6 cellular contexts compared by ENCODE assay signal in the genomic region with DNA sequence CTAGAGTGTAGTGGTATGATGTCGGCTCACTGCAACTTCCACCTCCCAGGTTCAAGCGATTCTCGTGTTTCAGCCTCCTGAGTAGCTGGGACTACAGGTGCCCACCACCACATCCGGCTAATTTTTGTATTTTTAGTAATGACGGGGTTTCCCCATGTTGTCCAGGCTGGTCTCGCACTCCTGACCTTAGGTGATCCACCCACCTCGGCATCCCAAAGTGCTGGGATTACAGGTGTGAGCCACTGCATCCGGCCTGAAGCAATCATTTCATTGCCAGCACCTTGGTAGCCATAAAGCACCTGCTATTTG.
DNase-seq lines count a peak whose midpoint lies in the region; ATAC-seq and TF ChIP-seq lines count a peak whose summit lies in the region.
"Not testable (repeated sequence)": the region's sequence is repeated elsewhere in the genome, so short reads cannot be mapped to it uniquely, and the experiment has no call there.

No MANE protein-coding gene starts in this region.

- peak overlapping the region; percentile 60 for H3K27ac ChIP-seq in CD4-positive, CD25-positive, alpha-beta regulatory T cell (ENCODE audit: insufficient read depth, low read length, poor library complexity, severe bottlenecking)
- peak overlapping the region; percentile 84 for H3K27ac ChIP-seq in WERI-Rb-1

- ATAC-seq in CD4-positive, CD25-positive, alpha-beta regulatory T cell (ENCODE audit: low read depth in 2 of 2); activated T-helper 17 cell treated with anti-CD3 and anti-CD28 coated beads, Interleukin-2, amount 50 U/mL, for 72 hours (replicated peaks); stimulated activated effector memory CD8-positive, alpha-beta T cell treated with anti-CD3 and anti-CD28 coated beads, Interleukin-12 subunit alpha, Interleukin-12 subunit beta, amount 100 ng/mL, for 72 hours: not testable (repeated sequence)
- ATAC-seq in GM21526 (IDR thresholded peaks at IDR 0.05; ENCODE audit: low FRiP score, unreplicated experiment): peak; percentile 5
- ATAC-seq in HG03565 (IDR thresholded peaks at IDR 0.05; ENCODE audit: unreplicated experiment): peak; percentile 11

- peaks cover 2 to 14% (median 10%) of the 10 kb centered on the region in 7 donors for H3K9me3 Mint-ChIP-seq in CD4-positive, CD25-positive, alpha-beta regulatory T cell
- not testable (repeated sequence) for H3K9me3 Mint-ChIP-seq in activated T-helper 17 cell treated with anti-CD3 and anti-CD28 coated beads, Interleukin-2, amount 50 U/mL, for 72 hours; stimulated activated effector memory CD8-positive, alpha-beta T cell treated with anti-CD3 and anti-CD28 coated beads, Interleukin-12 subunit alpha, Interleukin-12 subunit beta, amount 100 ng/mL, for 72 hours

- not testable (repeated sequence) for H3K4me1 ChIP-seq in CD4-positive, CD25-positive, alpha-beta regulatory T cell (ENCODE audit: control insufficient read depth, insufficient read depth, low read length, poor library complexity, severe bottlenecking)

- not testable (repeated sequence) for H3K36me3 Mint-ChIP-seq in CD4-positive, CD25-positive, alpha-beta regulatory T cell; activated T-helper 17 cell treated with anti-CD3 and anti-CD28 coated beads, Interleukin-2, amount 50 U/mL, for 72 hours (ENCODE audit: low read depth); stimulated activated effector memory CD8-positive, alpha-beta T cell treated with anti-CD3 and anti-CD28 coated beads, Interleukin-12 subunit alpha, Interleukin-12 subunit beta, amount 100 ng/mL, for 72 hours

- not testable (repeated sequence) for H3K4me3 ChIP-seq in CD4-positive, CD25-positive, alpha-beta regulatory T cell (ENCODE audit: low read depth, low read length); WERI-Rb-1 (ENCODE audit: low read depth, low read length)

- H3K4me3 Mint-ChIP-seq in CD4-positive, CD25-positive, alpha-beta regulatory T cell: peak overlapping the region in 1 of 4 donors; percentile 8
- not testable (repeated sequence) for H3K4me3 Mint-ChIP-seq in activated T-helper 17 cell treated with anti-CD3 and anti-CD28 coated beads, Interleukin-2, amount 50 U/mL, for 72 hours; stimulated activated effector memory CD8-positive, alpha-beta T cell treated with anti-CD3 and anti-CD28 coated beads, Interleukin-12 subunit alpha, Interleukin-12 subunit beta, amount 100 ng/mL, for 72 hours

- not testable (repeated sequence) for H3K27me3 ChIP-seq in CD4-positive, CD25-positive, alpha-beta regulatory T cell (ENCODE audit: control insufficient read depth, insufficient read depth, low read length); WERI-Rb-1 (ENCODE audit: insufficient read depth, low read depth, severe bottlenecking)

- H3K9me3 ChIP-seq in CD4-positive, CD25-positive, alpha-beta regulatory T cell (ENCODE audit: control insufficient read depth in 2 of 2, low read length in 2 of 2); WERI-Rb-1 (ENCODE audit: severe bottlenecking): not testable (repeated sequence)

- H3K27ac Mint-ChIP-seq in CD4-positive, CD25-positive, alpha-beta regulatory T cell: not testable (repeated sequence)
- peak overlapping the region; percentile 92 for H3K27ac Mint-ChIP-seq in activated T-helper 17 cell treated with anti-CD3 and anti-CD28 coated beads, Interleukin-2, amount 50 U/mL, for 72 hours
- peak overlapping the region; percentile 36 for H3K27ac Mint-ChIP-seq in stimulated activated effector memory CD8-positive, alpha-beta T cell treated with anti-CD3 and anti-CD28 coated beads, Interleukin-12 subunit alpha, Interleukin-12 subunit beta, amount 100 ng/mL, for 72 hours

- not testable (repeated sequence) for H3K27me3 Mint-ChIP-seq in CD4-positive, CD25-positive, alpha-beta regulatory T cell
- H3K27me3 Mint-ChIP-seq in activated T-helper 17 cell treated with anti-CD3 and anti-CD28 coated beads, Interleukin-2, amount 50 U/mL, for 72 hours: peaks cover 34% of the 10 kb centered on the region

- H3K4me1 Mint-ChIP-seq in CD4-positive, CD25-positive, alpha-beta regulatory T cell: peaks cover 0 to 21% (median 7%) of the 10 kb centered on the region in 4 donors
- H3K4me1 Mint-ChIP-seq in activated T-helper 17 cell treated with anti-CD3 and anti-CD28 coated beads, Interleukin-2, amount 50 U/mL, for 72 hours: not testable (repeated sequence)
- peaks cover 24% of the 10 kb centered on the region for H3K4me1 Mint-ChIP-seq in stimulated activated effector memory CD8-positive, alpha-beta T cell treated with anti-CD3 and anti-CD28 coated beads, Interleukin-12 subunit alpha, Interleukin-12 subunit beta, amount 100 ng/mL, for 72 hours

- not testable (repeated sequence) for TF ChIP-seq CTCF in WERI-Rb-1 (IDR thresholded peaks at IDR 0.05; ENCODE audit: low read depth, low read length)

- H3K36me3 ChIP-seq in CD4-positive, CD25-positive, alpha-beta regulatory T cell (ENCODE audit: control insufficient read depth, insufficient read depth, low read length); WERI-Rb-1: not testable (repeated sequence)

- not testable (repeated sequence) for DNase-seq in CD4-positive, CD25-positive, alpha-beta regulatory T cell; WERI-Rb-1; stimulated activated effector memory CD8-positive, alpha-beta T cell treated with anti-CD3 and anti-CD28 coated beads, Interleukin-12 subunit alpha, Interleukin-12 subunit beta, amount 100 ng/mL, for 72 hours (ENCODE audit: low spot score in 2 of 2)
